In the genomic region with DNA sequence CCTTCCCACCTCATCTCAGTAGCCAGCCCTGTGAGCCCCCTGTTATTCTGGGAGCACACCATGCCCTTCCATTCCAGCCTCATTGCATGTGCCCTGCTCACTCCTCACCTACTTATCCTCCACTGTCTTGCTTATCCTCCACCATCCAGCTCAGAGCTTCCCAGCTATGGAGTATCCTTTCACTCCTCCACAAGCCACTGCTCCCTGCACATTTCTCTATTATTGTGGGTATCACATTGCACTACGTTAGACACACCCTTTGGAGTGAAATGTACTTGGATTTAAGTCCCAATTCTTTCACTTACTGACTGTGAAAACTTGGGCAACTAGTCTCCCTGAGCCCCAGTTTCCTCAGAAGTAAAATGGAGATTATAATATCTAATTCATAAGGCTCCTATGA, we compare ENCODE assay signal across 33 cellular contexts. TPM values are rescaled to one million over a fixed set of nuclear protein-coding genes. Genes with fewer than 3 reads are reported as not detected.
A peak's percentile ranks its signal among the peaks of the same experiment; 100 is the strongest.
DNase-seq lines count a peak whose midpoint lies in the region; ATAC-seq, FAIRE-seq and TF ChIP-seq lines count a peak whose summit lies in the region.
"Had no signal": no experiment of that assay in that cellular context is flagged by ENCODE, and none has a peak within 500 bp of the region (broad histone marks: within the 10 kb centered on the region; RNA-seq: fewer than 3 reads in every experiment).

No MANE protein-coding gene starts in this region.

- H4K20me1 ChIP-seq in osteoblast (ENCODE audit: insufficient read depth, low read length): no peaks in the 10 kb centered on the region

- peaks cover 4% of the 10 kb centered on the region; the same call in 1 of the 2 replicates for H3K27me3 Mint-ChIP-seq in WTC11 (ENCODE audit: low read depth)
- H3K27me3 Mint-ChIP-seq in mesothelial cell of epicardium (ENCODE audit: low read depth): peaks cover 7% of the 10 kb centered on the region

- POLR2A ChIA-PET in WTC11 (lab: Charles Lee): no interaction called here

- H3K4me3 ChIP-seq in fibroblast of the aortic adventitia (ENCODE audit: low read depth, low read length) (no peak overlapping the region), osteoblast (ENCODE audit: insufficient read depth, low read length) (no peak overlapping the region)
- H3K4me3 ChIP-seq: A549, GM12878, prostate gland, upper lobe of left lung had no signal

- H3K9me3 ChIP-seq in osteoblast (ENCODE audit: low read depth, low read length): no peaks in the 10 kb centered on the region
- H3K9me3 ChIP-seq: A549, prostate gland, upper lobe of left lung had no signal

- FAIRE-seq in RCC 7860 (lab: Jason Lieb, UNC): no peak
- FAIRE-seq: A549, bronchial epithelial cell, GM12878, HTR-8/SVneo had no signal

- H3K27ac ChIP-seq in C4-2B (peak overlapping the region; percentile 67), osteoblast (ENCODE audit: low read depth, low read length) (peak overlapping the region; percentile 27)
- H3K27ac ChIP-seq: KMS-11, prostate gland, upper lobe of left lung had no signal

- no peak for ATAC-seq in WTC11
- ATAC-seq: A549; GM12878; left ventricle myocardium superior; stimulated activated memory B cell treated with anti-CD40 and anti-IgM and Interleukin-4, amounts not matched to agents 10 μg/mL and 1 μg/mL and 100 μg/mL, for 72 hours had no signal

- H3K9me3 Mint-ChIP-seq in WTC11 (no peaks in the 10 kb centered on the region), mesothelial cell of epicardium (no peaks in the 10 kb centered on the region)
- H3K9me3 Mint-ChIP-seq: activated CD4-positive, alpha-beta memory T cell treated with anti-CD3 and anti-CD28 coated beads for 36 hours; activated T-helper 1 cell treated with anti-CD3 and anti-CD28 coated beads, Interleukin-12 subunit alpha, Interleukin-12 subunit beta, Interleukin-2, Interleukin-4 antibody, amounts not matched to agents 30 ng/mL and 10 ng/mL and 1 ng/mL, durations not matched to agents 14 hours and 24 hours and 36 hours; CD8-positive, alpha-beta memory T cell; naive B cell; stimulated activated memory B cell treated with anti-CD40 and anti-IgM and Interleukin-4, amounts not matched to agents 10 μg/mL and 1 μg/mL and 100 μg/mL, for 72 hours had no signal

- no peak overlapping the region for H3K4me2 ChIP-seq in osteoblast (ENCODE audit: insufficient read depth, low read length)
- H3K4me2 ChIP-seq: A549, KMS-11 had no signal

- no peaks in the 10 kb centered on the region for H3K27me3 ChIP-seq in osteoblast (ENCODE audit: insufficient read depth, low read length)
- H3K27me3 ChIP-seq: upper lobe of left lung had no signal

- H3K4me1 ChIP-seq in osteoblast (ENCODE audit: insufficient read depth, low read length): peaks cover 22% of the 10 kb centered on the region
- H3K4me1 ChIP-seq: A549, prostate gland had no signal

- H3K4me1 Mint-ChIP-seq in WTC11: peaks cover 38% of the 10 kb centered on the region
- H3K4me1 Mint-ChIP-seq in mesothelial cell of epicardium: peaks cover 22% of the 10 kb centered on the region
- H3K4me1 Mint-ChIP-seq: B cell; naive B cell; stimulated activated memory B cell treated with anti-CD40 and anti-IgM and Interleukin-4, amounts not matched to agents 10 μg/mL and 1 μg/mL and 100 μg/mL, for 72 hours had no signal

- H3K4me3 Mint-ChIP-seq in WTC11: no peak overlapping the region
- no peak overlapping the region for H3K4me3 Mint-ChIP-seq in mesothelial cell of epicardium
- H3K4me3 Mint-ChIP-seq: activated CD4-positive, alpha-beta memory T cell treated with anti-CD3 and anti-CD28 coated beads for 36 hours; activated T-helper 1 cell treated with anti-CD3 and anti-CD28 coated beads, Interleukin-12 subunit alpha, Interleukin-12 subunit beta, Interleukin-2, Interleukin-4 antibody, amounts not matched to agents 30 ng/mL and 10 ng/mL and 1 ng/mL, durations not matched to agents 14 hours and 24 hours and 36 hours; B cell; CD8-positive, alpha-beta memory T cell; naive B cell; stimulated activated memory B cell treated with anti-CD40 and anti-IgM and Interleukin-4, amounts not matched to agents 10 μg/mL and 1 μg/mL and 100 μg/mL, for 72 hours had no signal

- DNase-seq in WTC11 (ENCODE audit: low spot score) (no peak), fibroblast of the aortic adventitia (ENCODE audit: low read depth) (peak; percentile 36), osteoblast (ENCODE audit: insufficient read length, low spot score, missing footprints) (no peak), NCI-H524 (lab: John Stamatoyannopoulos, UW) (no peak), NCI-H226 (no peak), RCC 7860 (ENCODE audit: low spot score) (no peak), mesothelial cell of epicardium (ENCODE audit: low spot score in 2 of 2, unreplicated experiment in 2 of 2) (no peak)
- DNase-seq: activated CD4-positive, alpha-beta memory T cell treated with anti-CD3 and anti-CD28 coated beads for 36 hours; activated CD4-positive, alpha-beta T cell treated with anti-CD3 and anti-CD28 coated beads for 1 hour; activated CD8-positive, alpha-beta memory T cell treated with anti-CD3 and anti-CD28 coated beads, Interleukin-2, amount 50 U/mL, for 4 hours; activated naive CD4-positive, alpha-beta T cell treated with anti-CD3 and anti-CD28 coated beads, Interleukin-2, amount 50 U/mL, for 16 hours; anterior cingulate cortex; CD8-positive, alpha-beta memory T cell; H7; left ventricle myocardium superior; midbrain; naive B cell; NCI-H1930; NCI-H526; NK-92 treated with Interleukin-12 subunit alpha and Interleukin-12 subunit beta, amount 100 ng/mL, for 24 hours; Right ventricle myocardium superior; upper lobe of left lung had no signal

- CTCF ChIA-PET in WTC11 (lab: Charles Lee): no interaction called here

- H3K27ac Mint-ChIP-seq in WTC11 (peak overlapping the region; percentile 11; the same call in 1 of the 2 replicates), mesothelial cell of epicardium (no peak overlapping the region)
- H3K27ac Mint-ChIP-seq: activated CD4-positive, alpha-beta memory T cell treated with anti-CD3 and anti-CD28 coated beads for 36 hours; activated T-helper 1 cell treated with anti-CD3 and anti-CD28 coated beads, Interleukin-12 subunit alpha, Interleukin-12 subunit beta, Interleukin-2, Interleukin-4 antibody, amounts not matched to agents 30 ng/mL and 10 ng/mL and 1 ng/mL, durations not matched to agents 14 hours and 24 hours and 36 hours; B cell; CD8-positive, alpha-beta memory T cell; naive B cell; stimulated activated memory B cell treated with anti-CD40 and anti-IgM and Interleukin-4, amounts not matched to agents 10 μg/mL and 1 μg/mL and 100 μg/mL, for 72 hours had no signal

- H3K36me3 Mint-ChIP-seq in WTC11 (no peaks in the 10 kb centered on the region), mesothelial cell of epicardium (no peaks in the 10 kb centered on the region)
- H3K36me3 Mint-ChIP-seq: activated CD4-positive, alpha-beta memory T cell treated with anti-CD3 and anti-CD28 coated beads for 36 hours; CD8-positive, alpha-beta memory T cell; naive B cell; stimulated activated memory B cell treated with anti-CD40 and anti-IgM and Interleukin-4, amounts not matched to agents 10 μg/mL and 1 μg/mL and 100 μg/mL, for 72 hours had no signal

- no peaks in the 10 kb centered on the region for H3K36me3 ChIP-seq in osteoblast (ENCODE audit: insufficient read depth, low read length)
- H3K36me3 ChIP-seq: prostate gland, upper lobe of left lung had no signal

- no peaks in the 10 kb centered on the region for H3K79me2 ChIP-seq in osteoblast (ENCODE audit: insufficient read depth, low read length)

- no peak for TF ChIP-seq CTCF in C4-2B (conservative IDR thresholded peaks at IDR 0.05)
- TF ChIP-seq CTCF in WTC11 (IDR thresholded peaks at IDR 0.05): no peak
- TF ChIP-seq CTCF in fibroblast of the aortic adventitia (IDR thresholded peaks at IDR 0.05; ENCODE audit: insufficient read depth, low read length): no peak
- TF ChIP-seq CTCF in osteoblast (IDR thresholded peaks at IDR 0.05; ENCODE audit: extremely low read depth, low read depth, low read length): no peak
- TF ChIP-seq CTCF in mesothelial cell of epicardium (IDR thresholded peaks at IDR 0.05; ENCODE audit: unreplicated experiment): no peak

- H2AFZ ChIP-seq in osteoblast (ENCODE audit: low read length): no peak overlapping the region

TF ChIP-seq in WTC11, 78 proteins besides CTCF, POLR2A, EP300 and RAD21 (continues in another document):
- TF ChIP-seq STAT6 (CRISPR knock-in tag; conservative IDR thresholded peaks at IDR 0.05; ENCODE audit: low read depth) (no peak), MLX (CRISPR knock-in tag; IDR thresholded peaks at IDR 0.05) (no peak), CREB1 (CRISPR knock-in tag; IDR thresholded peaks at IDR 0.05) (no peak)

RNA-seq across cellular contexts. Expression of gene MASP1, which starts 4.3 kb away (rescaled TPM):
- total RNA-seq in WTC11 (2021) (2.2 to 3.5 TPM (median 3.1 TPM) in 3 replicates), fibroblast of the aortic adventitia (ENCODE audit: low replicate concordance) (4.8 and 19.2 TPM in 2 replicates), osteoblast (1.2 and 1.4 TPM in 2 replicates), mesothelial cell of epicardium (1.4 to 2.4 TPM (median 1.5 TPM) in 3 replicates)
- total RNA-seq: activated CD4-positive, alpha-beta memory T cell treated with anti-CD3 and anti-CD28 coated beads for 36 hours; activated T-helper 1 cell treated with anti-CD3 and anti-CD28 coated beads, Interleukin-12 subunit alpha, Interleukin-12 subunit beta, Interleukin-2, Interleukin-4 antibody, amounts not matched to agents 30 ng/mL and 10 ng/mL and 1 ng/mL, durations not matched to agents 14 hours and 24 hours and 36 hours; B cell; CD8-positive, alpha-beta memory T cell; T-helper 2 cell treated with Interferon-gamma antibody and Interleukin-4, amounts not matched to agents 100 ng/mL and 5 ng/mL, for 36 hours had no signal
